In genomic region chr7:151143261-151144015, GRCh38 we compare ENCODE assay signal across 21 cellular contexts. TPM values are rescaled to one million over a fixed set of nuclear protein-coding genes. Genes with fewer than 3 reads are reported as not detected.
DNase-seq lines count a peak whose midpoint lies in the region; FAIRE-seq and TF ChIP-seq lines count a peak whose summit lies in the region.
"Had no signal": no experiment of that assay in that cellular context is flagged by ENCODE, and none has a peak within 500 bp of the region (broad histone marks: within the 10 kb centered on the region; RNA-seq: fewer than 3 reads in every experiment).

No MANE protein-coding gene starts in this region.

- H4K12ac ChIP-seq in trophoblast cell (ENCODE audit: low read depth, low read length) = peak overlapping the region; percentile 14

- H2BK15ac ChIP-seq in H1 (ENCODE audit: low read length) = no peak overlapping the region

- no peak overlapping the region for H3K27ac ChIP-seq in BLaER1 treated with 17β-estradiol and CSF1 and Interleukin-3, amounts not matched to agents 10 nM and 100 nM
- H3K27ac ChIP-seq in H1 (ENCODE audit: low read depth, low read length) (no peak overlapping the region), trophoblast cell (ENCODE audit: low read depth, low read length) (no peak overlapping the region)
- H3K27ac ChIP-seq: Peyer's patch had no signal

- no peak for TF ChIP-seq CTCF in H1 (IDR thresholded peaks at IDR 0.05; ENCODE audit: control extremely low read depth in 1 of 3, insufficient read depth in 1 of 3, low read depth in 1 of 3, low read length in 3 of 3)

- peaks cover 10 to 71% (median 44%) of the 10 kb centered on the region in 11 experiments; a peak in 20 of 22 replicates for H3K36me3 ChIP-seq in BLaER1 treated with 17β-estradiol and CSF1 and Interleukin-3, amounts not matched to agents 10 nM and 100 nM
- H3K36me3 ChIP-seq in H1 (ENCODE audit: control insufficient read depth in 2 of 4, insufficient read depth in 4 of 4, low read length in 3 of 4) (no peaks in the 10 kb centered on the region; a peak in 1 of 8 replicates), trophoblast cell (ENCODE audit: control insufficient read depth in 1 of 2, insufficient read depth in 2 of 2, low read length in 2 of 2) (peaks cover 51 to 59% of the 10 kb centered on the region in 2 experiments), H7 (replicated peaks; ENCODE audit: control insufficient read depth, insufficient read depth, low read length) (no peaks in the 10 kb centered on the region; the same call in 1 of the 2 replicates)

- H2AK5ac ChIP-seq in H1 (ENCODE audit: low read depth, low read length) = no peak overlapping the region
- H2AK5ac ChIP-seq in trophoblast cell (ENCODE audit: low read length) = no peak overlapping the region

- no peak overlapping the region for H3K9ac ChIP-seq in BLaER1 treated with 17β-estradiol and CSF1 and Interleukin-3, amounts not matched to agents 10 nM and 100 nM
- H3K9ac ChIP-seq in H1 (replicated peaks in 1 of 4; ENCODE audit: extremely low read depth in 1 of 4, low read depth in 3 of 4, low read length in 3 of 4) (no peak overlapping the region), trophoblast cell (ENCODE audit: low read length) (no peak overlapping the region)

- H4K91ac ChIP-seq in H1 (replicated peaks; ENCODE audit: insufficient read length, low read length) (no peak overlapping the region), trophoblast cell (ENCODE audit: low read depth, low read length) (no peak overlapping the region)

- POLR2A ChIA-PET in H1 (lab: Charles Lee; ENCODE audit: partially characterized antibody) = no interaction called here

- H3K56ac ChIP-seq in H1 (replicated peaks; ENCODE audit: insufficient read length, low read depth, low read length) = no peak overlapping the region

- CTCF ChIA-PET in H1 (lab: Charles Lee; ENCODE audit: partially characterized antibody) = interaction anchor here (0.8 to 18.9 kb wide), 9 partner anchors 16 to 83 kb away, joined by 3 to 197 read pairs (median 4); partner anchors contain the start of gene GBX1

- H3K4me1 ChIP-seq in BLaER1 treated with 17β-estradiol and CSF1 and Interleukin-3, amounts not matched to agents 10 nM and 100 nM = peaks cover 0 to 24% (median 17%) of the 10 kb centered on the region in 10 experiments; a peak in 16 of 20 replicates
- peaks cover 3 to 25% (median 12%) of the 10 kb centered on the region in 4 experiments for H3K4me1 ChIP-seq in H1 (replicated peaks in 1 of 4; ENCODE audit: control insufficient read depth in 3 of 4, insufficient read depth in 4 of 4, low read length in 3 of 4)
- H3K4me1 ChIP-seq in trophoblast cell (ENCODE audit: control insufficient read depth in 1 of 2, insufficient read depth in 2 of 2, low read length in 2 of 2) = no peaks in the 10 kb centered on the region
- H3K4me1 ChIP-seq: Peyer's patch had no signal

- no peak overlapping the region for H4K5ac ChIP-seq in H1 (ENCODE audit: insufficient read length, low read depth, low read length)

- 85% methylated on average over 21 of the region's 25 CpGs; no CpG with 5 or more reads in 1 of the 2 experiments for WGBS in H1 (ENCODE audit: extremely low coverage in 1 of 2, insufficient coverage in 1 of 2, insufficient read length in 1 of 2, insufficient replicate concordance in 2 of 2, low coverage in 1 of 2, low lambda C conversion rate in 2 of 2, missing lambda C conversion rate in 1 of 2), 2 experiments
- WGBS in trophoblast cell (ENCODE audit: extremely low coverage, insufficient coverage, insufficient read length) = no CpG with 5 or more reads among the region's 25 CpGs

- H3K23ac ChIP-seq in H1 (ENCODE audit: insufficient read length) (no peak overlapping the region), trophoblast cell (ENCODE audit: low read length) (no peak overlapping the region)

- no peak overlapping the region for H2BK20ac ChIP-seq in H1 (ENCODE audit: low read length)

- no peak overlapping the region for H3K18ac ChIP-seq in H1 (ENCODE audit: extremely low read depth, low read length)
- no peak overlapping the region for H3K18ac ChIP-seq in trophoblast cell (ENCODE audit: low read length)

- no peak for FAIRE-seq in H1 (lab: Jason Lieb, UNC)
- FAIRE-seq: bronchial epithelial cell, G401.6, GM12891, H54 had no signal

- H2AFZ ChIP-seq in H1 (ENCODE audit: low read length) (no peak overlapping the region), trophoblast cell (ENCODE audit: insufficient read depth, low read length, poor library complexity) (no peak overlapping the region)

- no peak for TF ChIP-seq POLR2A in H1 (IDR thresholded peaks at IDR 0.05; ENCODE audit: control extremely low read depth in 1 of 2, low read depth in 2 of 2, low read length in 2 of 2)

- peaks cover 0 to 69% (median 4%) of the 10 kb centered on the region in 11 experiments; a peak in 12 of 22 replicates for H4K20me1 ChIP-seq in BLaER1 treated with 17β-estradiol and CSF1 and Interleukin-3, amounts not matched to agents 10 nM and 100 nM
- peaks cover 7% of the 10 kb centered on the region in 2 experiments for H4K20me1 ChIP-seq in H1 (replicated peaks in 1 of 2; ENCODE audit: control insufficient read depth in 1 of 2, insufficient read depth in 2 of 2, low read length in 2 of 2)

- no peaks in the 10 kb centered on the region; the same call in 1 of the 2 replicates for H3K23me2 ChIP-seq in H1 (ENCODE audit: low read depth, low read length)

- H4K8ac ChIP-seq in H1 (ENCODE audit: extremely low read depth, insufficient read depth, low read length) (peak overlapping the region; percentile 72; the same call in 1 of the 2 replicates), trophoblast cell (ENCODE audit: low read depth, low read length) (no peak overlapping the region)

- peak overlapping the region in 9 of 11 experiments; percentile 43 to 75 (median 66); a peak in 17 of 22 replicates for H3K4me2 ChIP-seq in BLaER1 treated with 17β-estradiol and CSF1 and Interleukin-3, amounts not matched to agents 10 nM and 100 nM
- no peak overlapping the region for H3K4me2 ChIP-seq in H1 (ENCODE audit: insufficient read depth in 1 of 2, low read depth in 2 of 2, low read length in 2 of 2)
- no peak overlapping the region for H3K4me2 ChIP-seq in trophoblast cell (ENCODE audit: low read length)

- DNase-seq in NCI-H2029 treated with DMSO at 0.1 percent for 48 hours (lab: John Stamatoyannopoulos, UW) (peak; percentile 24), H1 (ENCODE audit: low read depth in 1 of 2, low spot score in 2 of 2) (no peak), trophoblast cell (no peak), H7 (no peak), mucosa of gallbladder (ENCODE audit: low spot score) (no peak), NCI-H2196 (lab: John Stamatoyannopoulos, UW; ENCODE audit: unreplicated experiment) (no peak), superior temporal gyrus (ENCODE audit: extremely low spot score) (no peak)
- DNase-seq: activated CD4-positive, alpha-beta T cell treated with anti-CD3 and anti-CD28 coated beads, Interleukin-2, amount 50 U/mL, for 4 hours; activated naive CD8-positive, alpha-beta T cell treated with anti-CD3 and anti-CD28 coated beads, Interleukin-2, amount 10 ng/mL, durations not matched to agents 7 days and 5 days; activated T-cell treated with anti-CD3 and anti-CD28 coated beads, Interleukin-2, amount 50 U/mL, for 4 hours; COR-L47; NCI-H1930; NCI-H774 had no signal

- TF ChIP-seq EP300 in H1 (IDR thresholded peaks at IDR 0.05; ENCODE audit: borderline replicate concordance in 1 of 2, low read depth in 2 of 2, low read length in 2 of 2) = no peak

- H2BK5ac ChIP-seq in H1 (ENCODE audit: low read depth, low read length) (no peak overlapping the region), trophoblast cell (ENCODE audit: low read depth, low read length, poor library complexity) (no peak overlapping the region)

- H3K9me3 ChIP-seq in BLaER1 treated with 17β-estradiol and CSF1 and Interleukin-3, amounts not matched to agents 10 nM and 100 nM (replicated peaks in 1 of 11) = no peaks in the 10 kb centered on the region
- H3K9me3 ChIP-seq in H1 (ENCODE audit: insufficient read depth in 2 of 2, low read depth in 1 of 2, low read length in 1 of 2) (no peaks in the 10 kb centered on the region), trophoblast cell (ENCODE audit: insufficient read depth, low read depth, low read length) (no peaks in the 10 kb centered on the region)
- H3K9me3 ChIP-seq: Peyer's patch had no signal

- TF ChIP-seq RAD21 in H1 (IDR thresholded peaks at IDR 0.05 in 1 of 2, conservative IDR thresholded peaks at IDR 0.05 in 1 of 2; ENCODE audit: low read depth in 2 of 2, low read length in 2 of 2) = no peak

- no peak overlapping the region for H3K14ac ChIP-seq in H1 (ENCODE audit: insufficient read length)
- no peak overlapping the region for H3K14ac ChIP-seq in trophoblast cell (ENCODE audit: low read length)

- H3K79me1 ChIP-seq in H1 (ENCODE audit: low read depth, low read length) (no peaks in the 10 kb centered on the region), trophoblast cell (ENCODE audit: low read length) (no peaks in the 10 kb centered on the region)

- no peak overlapping the region for H2BK12ac ChIP-seq in H1 (ENCODE audit: low read depth, low read length)
- no peak overlapping the region for H2BK12ac ChIP-seq in trophoblast cell (ENCODE audit: low read length)

- H3K4ac ChIP-seq in H1 (replicated peaks; ENCODE audit: insufficient read length, low read depth, low read length) (no peak overlapping the region), trophoblast cell (ENCODE audit: low read depth, low read length) (no peak overlapping the region)

- H3K4me3 ChIP-seq in BLaER1 treated with 17β-estradiol and CSF1 and Interleukin-3, amounts not matched to agents 10 nM and 100 nM = no peak overlapping the region
- H3K4me3 ChIP-seq in H1 (ENCODE audit: extremely low read depth in 1 of 4, insufficient read depth in 2 of 4, low read depth in 3 of 4, low read length in 4 of 4) (no peak overlapping the region), trophoblast cell (ENCODE audit: low read depth, low read length) (no peak overlapping the region), H7 (ENCODE audit: insufficient read depth, low read depth, low read length) (no peak overlapping the region)
- H3K4me3 ChIP-seq: Peyer's patch had no signal

- H3K27me3 ChIP-seq in BLaER1 treated with 17β-estradiol and CSF1 and Interleukin-3, amounts not matched to agents 10 nM and 100 nM = no peaks in the 10 kb centered on the region
- H3K27me3 ChIP-seq in H1 (replicated peaks in 1 of 4; ENCODE audit: control insufficient read depth in 3 of 4, extremely low read depth in 1 of 4, insufficient read depth in 3 of 4, low read length in 3 of 4) (0 out of 7 replicates have a peak, but pooled peaks cover 0 to 1% (median 0%) of the 10 kb centered on the region in 4 experiments), trophoblast cell (ENCODE audit: insufficient read depth, low read length) (no peaks in the 10 kb centered on the region), H7 (ENCODE audit: control insufficient read depth, insufficient read depth, low read length) (peaks cover 2% of the 10 kb centered on the region)
- H3K27me3 ChIP-seq: Peyer's patch had no signal

- H2BK120ac ChIP-seq in H1 (replicated peaks; ENCODE audit: low read depth, low read length) (no peak overlapping the region), trophoblast cell (ENCODE audit: insufficient read depth, low read length, poor library complexity) (no peak overlapping the region)

- H3K79me2 ChIP-seq in H1 (ENCODE audit: control insufficient read depth in 1 of 2, insufficient read depth in 2 of 2, low read length in 2 of 2) (no peaks in the 10 kb centered on the region), trophoblast cell (ENCODE audit: control insufficient read depth, insufficient read depth, low read length, poor library complexity) (no peaks in the 10 kb centered on the region)

RNA-seq across cellular contexts. Expression of gene GBX1, which starts 24.1 kb away (rescaled TPM):
- total RNA-seq in H1 (2021; fragmentation: NEBNext Ultra II Directional; extraction: Animal tissue kit (Norgen Biotek cat#: 25700)) = not detected in 2 replicates
- polyA plus RNA-seq in H1 (2011; rRNA removed) = not detected in 2 replicates
- polyA plus RNA-seq in H1 (2011; cell fraction: cytosol; rRNA removed) = 0.06 TPM
- 0.20 TPM for polyA plus RNA-seq in H1 (2011; cell fraction: nucleus; rRNA removed)
- 0.23 to 0.32 TPM in 2 of 4 replicates, not detected in the others for polyA plus RNA-seq in H1 (2012, experiment 1 of 2)
- not detected for polyA plus RNA-seq in H1 (2012, experiment 2 of 2)
- not detected for polyA plus RNA-seq in H1 (2013, experiment 1 of 2)
- 0.09 TPM for polyA plus RNA-seq in H1 (2013, experiment 2 of 2)
- not detected in 2 replicates for polyA minus RNA-seq in H1 (2011; rRNA and poly(A)+ RNA removed)
- polyA minus RNA-seq in H1 (2011; cell fraction: cytosol; rRNA and poly(A)+ RNA removed) = not detected
- 1.00 TPM for polyA minus RNA-seq in H1 (2011; cell fraction: nucleus; rRNA and poly(A)+ RNA removed)
- polyA plus RNA-seq in trophoblast cell (2013) = not detected in 2 replicates
- 0.62 TPM in 1 of 2 replicates, not detected in the other for total RNA-seq in H7 (2014; rRNA removed; shearing (Covaris generic))
- total RNA-seq in mucosa of gallbladder = not detected
- total RNA-seq: activated naive CD8-positive, alpha-beta T cell treated with anti-CD3 and anti-CD28 coated beads, Interleukin-2, amount 10 ng/mL, durations not matched to agents 7 days and 5 days; activated T-cell treated with anti-CD3 and anti-CD28 coated beads, Interleukin-2, amount 50 U/mL, for 4 hours; bronchial epithelial cell; HT-29; liver; Peyer's patch had no signal
- polyA plus RNA-seq: liver had no signal

RNA-seq across cellular contexts. Expression of gene ASB10, which starts 43.6 kb away (rescaled TPM):
- total RNA-seq in H1 (2021; fragmentation: NEBNext Ultra II Directional; extraction: Animal tissue kit (Norgen Biotek cat#: 25700)) = not detected in 2 replicates
- not detected in 2 replicates for polyA plus RNA-seq in H1 (2011; rRNA removed)
- not detected for polyA plus RNA-seq in H1 (2011; cell fraction: cytosol; rRNA removed)
- polyA plus RNA-seq in H1 (2011; cell fraction: nucleus; rRNA removed) = not detected
- not detected in 4 replicates for polyA plus RNA-seq in H1 (2012, experiment 1 of 2)
- polyA plus RNA-seq in H1 (2012, experiment 2 of 2) = not detected
- polyA plus RNA-seq in H1 (2013, experiment 1 of 2) = not detected
- polyA plus RNA-seq in H1 (2013, experiment 2 of 2) = not detected
- not detected in 2 replicates for polyA minus RNA-seq in H1 (2011; rRNA and poly(A)+ RNA removed)
- not detected for polyA minus RNA-seq in H1 (2011; cell fraction: cytosol; rRNA and poly(A)+ RNA removed)
- polyA minus RNA-seq in H1 (2011; cell fraction: nucleus; rRNA and poly(A)+ RNA removed) = not detected
- not detected in 2 replicates for polyA plus RNA-seq in trophoblast cell (2013)
- not detected in 2 replicates for total RNA-seq in H7 (2014; rRNA removed; shearing (Covaris generic))
- total RNA-seq in mucosa of gallbladder = not detected
- total RNA-seq: activated naive CD8-positive, alpha-beta T cell treated with anti-CD3 and anti-CD28 coated beads, Interleukin-2, amount 10 ng/mL, durations not matched to agents 7 days and 5 days; activated T-cell treated with anti-CD3 and anti-CD28 coated beads, Interleukin-2, amount 50 U/mL, for 4 hours; bronchial epithelial cell; HT-29; liver; Peyer's patch had no signal
- polyA plus RNA-seq: liver had no signal

RNA-seq across cellular contexts. Expression of gene AGAP3, which starts 57.2 kb away (rescaled TPM):
- 66.4 and 68.1 TPM in 2 replicates for total RNA-seq in H1 (2021; fragmentation: NEBNext Ultra II Directional; extraction: Animal tissue kit (Norgen Biotek cat#: 25700))
- 120 and 194 TPM in 2 replicates for polyA plus RNA-seq in H1 (2011; rRNA removed)
- polyA plus RNA-seq in H1 (2011; cell fraction: cytosol; rRNA removed) = 90.4 TPM
- polyA plus RNA-seq in H1 (2011; cell fraction: nucleus; rRNA removed) = 258 TPM
- polyA plus RNA-seq in H1 (2012, experiment 1 of 2) = 70.1 to 77.1 TPM (median 74.6 TPM) in 4 replicates
- polyA plus RNA-seq in H1 (2012, experiment 2 of 2) = 48.0 TPM
- 33.4 TPM for polyA plus RNA-seq in H1 (2013, experiment 1 of 2)
- 33.2 TPM for polyA plus RNA-seq in H1 (2013, experiment 2 of 2)
- polyA minus RNA-seq in H1 (2011; rRNA and poly(A)+ RNA removed) = 27.8 and 33.8 TPM in 2 replicates
- 47.5 TPM for polyA minus RNA-seq in H1 (2011; cell fraction: cytosol; rRNA and poly(A)+ RNA removed)
- 71.5 TPM for polyA minus RNA-seq in H1 (2011; cell fraction: nucleus; rRNA and poly(A)+ RNA removed)
- polyA plus RNA-seq in trophoblast cell (2013) = 91.1 and 102 TPM in 2 replicates
- total RNA-seq in H7 (2014; rRNA removed; shearing (Covaris generic)) = 63.3 and 76.0 TPM in 2 replicates
- 98.4 TPM for total RNA-seq in mucosa of gallbladder

Comparison
In these comparisons a context has a peak if more than half of its experiments do, and no peak if none do; other contexts are left out.
1. H3K4me2 ChIP-seq: peak in BLaER1 treated with 17β-estradiol and CSF1 and Interleukin-3, amounts not matched to agents 10 nM and 100 nM (9 of 11); none in H1 (0 of 2) and trophoblast cell (single experiment).